In genomic region chr20:59222239-59222981, GRCh38 we compare ENCODE assay signal across 8 cellular contexts. TPM values are rescaled to one million over a fixed set of nuclear protein-coding genes. Genes with fewer than 3 reads are reported as not detected.
DNase-seq lines count a peak whose midpoint lies in the region; ATAC-seq and TF ChIP-seq lines count a peak whose summit lies in the region.

No MANE protein-coding gene starts in this region.

- H3K4me1 ChIP-seq in duodenal mucosa (ENCODE audit: control insufficient read depth in 1 of 2, insufficient read depth in 2 of 2, low read length in 2 of 2) (peaks cover 6 to 7% of the 10 kb centered on the region in 2 donors), lower lobe of right lung (peaks cover 21% of the 10 kb centered on the region)

- H3K9me3 ChIP-seq in duodenal mucosa (ENCODE audit: control insufficient read depth in 1 of 2, low read length in 2 of 2) (no peaks in the 10 kb centered on the region), lower lobe of right lung (no peaks in the 10 kb centered on the region)

- H3K4me3 ChIP-seq in duodenal mucosa (ENCODE audit: low read depth in 1 of 2, low read length in 2 of 2): peak overlapping the region; percentile 58 to 68
- H3K4me3 ChIP-seq in lower lobe of right lung: peak overlapping the region; percentile 59

- H3K4me3 Mint-ChIP-seq in activated CD4-positive, alpha-beta memory T cell treated with anti-CD3 and anti-CD28 coated beads, Interleukin-2, amount 10 ng/mL, durations not matched to agents 7 days and 5 days: peak overlapping the region; percentile 69

- CTCF ChIA-PET in activated CD4-positive, alpha-beta memory T cell treated with anti-CD3 and anti-CD28 coated beads, Interleukin-2, amount 10 ng/mL, durations not matched to agents 7 days and 5 days (lab: Charles Lee): interaction anchor here (0.7 to 4.5 kb wide), 19 partner anchors 9 to 355 kb away, joined by 3 to 55 read pairs (median 4); partner anchors contain the start of gene ATP5F1E

- peak overlapping the region; percentile 33 to 36 for H3K9ac ChIP-seq in duodenal mucosa (ENCODE audit: low read depth in 1 of 2, low read length in 2 of 2)

- peak; percentile 22 to 26 for DNase-seq in NCI-H187 (lab: John Stamatoyannopoulos, UW)
- DNase-seq in NCI-H187 treated with DMSO at 0.1 percent for 48 hours (lab: John Stamatoyannopoulos, UW): no peak
- DNase-seq in NCI-H510A treated with DMSO at 0.1 percent for 48 hours (lab: John Stamatoyannopoulos, UW): peak; percentile 28
- peak; percentile 80 for DNase-seq in activated CD4-positive, alpha-beta memory T cell treated with anti-CD3 and anti-CD28 coated beads, Interleukin-2, amount 10 ng/mL, durations not matched to agents 7 days and 5 days
- DNase-seq in lower lobe of right lung: peak; percentile 88
- DNase-seq in stimulated activated CD4-positive, alpha-beta T cell treated with anti-CD3 and anti-CD28 coated beads, Interleukin-4, amount 100 ng/mL, for 4 hours: peak; percentile 68 to 89

- no peak overlapping the region for H3K27ac ChIP-seq in duodenal mucosa (ENCODE audit: low read depth, low read length)
- no peak overlapping the region for H3K27ac ChIP-seq in lower lobe of right lung

- no peaks in the 10 kb centered on the region for H3K36me3 ChIP-seq in duodenal mucosa (ENCODE audit: control insufficient read depth in 1 of 2, insufficient read depth in 2 of 2, low read length in 2 of 2)
- no peaks in the 10 kb centered on the region for H3K36me3 ChIP-seq in lower lobe of right lung

- H3K27me3 ChIP-seq in duodenal mucosa (ENCODE audit: control insufficient read depth in 1 of 2, insufficient read depth in 2 of 2, low read length in 2 of 2): peaks cover 16 to 36% of the 10 kb centered on the region in 2 donors
- H3K27me3 ChIP-seq in lower lobe of right lung (ENCODE audit: low read depth): peaks cover 47% of the 10 kb centered on the region

- peaks cover 4% of the 10 kb centered on the region for H3K36me3 Mint-ChIP-seq in activated CD4-positive, alpha-beta memory T cell treated with anti-CD3 and anti-CD28 coated beads, Interleukin-2, amount 10 ng/mL, durations not matched to agents 7 days and 5 days (ENCODE audit: low read depth)

- intact Hi-C loops in lower lobe of right lung (cut with DNase I): loop anchor here (5.0 to 10.0 kb wide), 2 partner anchors 138 to 350 kb away; no protein-coding TSS in a partner anchor

- peak; percentile 95 for TF ChIP-seq CTCF in lower lobe of right lung (IDR thresholded peaks at IDR 0.05)

- H3K27me3 Mint-ChIP-seq in activated CD4-positive, alpha-beta memory T cell treated with anti-CD3 and anti-CD28 coated beads, Interleukin-2, amount 10 ng/mL, durations not matched to agents 7 days and 5 days: no peaks in the 10 kb centered on the region

- no peak overlapping the region for H3K27ac Mint-ChIP-seq in activated CD4-positive, alpha-beta memory T cell treated with anti-CD3 and anti-CD28 coated beads, Interleukin-2, amount 10 ng/mL, durations not matched to agents 7 days and 5 days

- ATAC-seq in HG03103 (IDR thresholded peaks at IDR 0.05; ENCODE audit: low read depth, unreplicated experiment) (peak; percentile 94), lower lobe of right lung (peak; percentile 95 to 98)

- peaks cover 9% of the 10 kb centered on the region for H3K4me1 Mint-ChIP-seq in activated CD4-positive, alpha-beta memory T cell treated with anti-CD3 and anti-CD28 coated beads, Interleukin-2, amount 10 ng/mL, durations not matched to agents 7 days and 5 days

- POLR2A ChIA-PET in activated CD4-positive, alpha-beta memory T cell treated with anti-CD3 and anti-CD28 coated beads, Interleukin-2, amount 10 ng/mL, durations not matched to agents 7 days and 5 days (lab: Charles Lee): interaction anchor here (1.1 to 2.5 kb wide), 3 partner anchors 134 to 571 kb away, joined by 4 to 6 read pairs (median 6); partner anchors contain the start of genes ATP5F1E and STX16

- no peaks in the 10 kb centered on the region for H3K9me3 Mint-ChIP-seq in activated CD4-positive, alpha-beta memory T cell treated with anti-CD3 and anti-CD28 coated beads, Interleukin-2, amount 10 ng/mL, durations not matched to agents 7 days and 5 days

RNA-seq across cellular contexts. Expression of gene ZNF831, which starts 58.8 kb away (rescaled TPM):
- 10 to 100 TPM; 12.1 to 12.7 TPM for total RNA-seq in activated CD4-positive, alpha-beta memory T cell treated with anti-CD3 and anti-CD28 coated beads, Interleukin-2, amount 10 ng/mL, durations not matched to agents 7 days and 5 days
- 1.0 TPM for total RNA-seq in lower lobe of right lung
